ENCODE assay signal across 15 cellular contexts in genomic region chr9:132238992-132239391, GRCh38.
"Had no signal": no experiment of that assay in that cellular context is flagged by ENCODE, and none has a peak within 500 bp of the region (broad histone marks: within the 10 kb centered on the region; RNA-seq: fewer than 3 reads in every experiment).

No MANE protein-coding gene starts in this region.

- H3K27ac ChIP-seq: psoas muscle, sigmoid colon, suprapubic skin had no signal

- H3K36me3 ChIP-seq: sigmoid colon, suprapubic skin, upper lobe of left lung, WERI-Rb-1 had no signal

- H3K4me3 Mint-ChIP-seq: activated CD4-positive, alpha-beta T cell treated with anti-CD3 and anti-CD28 coated beads for 36 hours; activated CD8-positive, alpha-beta T cell treated with anti-CD3 and anti-CD28 coated beads for 36 hours; activated naive CD8-positive, alpha-beta T cell treated with anti-CD3 and anti-CD28 coated beads, Interleukin-2, amount 10 ng/mL, durations not matched to agents 7 days and 5 days had no signal

- H3K27ac Mint-ChIP-seq: activated CD4-positive, alpha-beta T cell treated with anti-CD3 and anti-CD28 coated beads for 36 hours; activated CD8-positive, alpha-beta T cell treated with anti-CD3 and anti-CD28 coated beads for 36 hours; activated naive CD8-positive, alpha-beta T cell treated with anti-CD3 and anti-CD28 coated beads, Interleukin-2, amount 10 ng/mL, durations not matched to agents 7 days and 5 days had no signal

- ATAC-seq: activated CD4-positive, alpha-beta T cell treated with anti-CD3 and anti-CD28 coated beads for 36 hours; activated CD8-positive, alpha-beta T cell treated with anti-CD3 and anti-CD28 coated beads for 36 hours; naive thymus-derived CD8-positive, alpha-beta T cell; psoas muscle; stimulated activated naive CD8-positive, alpha-beta T cell treated with anti-CD3 and anti-CD28 coated beads, Interleukin-15, Interleukin-2, amounts not matched to agents 100 U/mL and 50 U/mL, for 24 hours had no signal

- H3K4me3 ChIP-seq: psoas muscle, sigmoid colon, suprapubic skin, upper lobe of left lung had no signal

- H3K9me3 Mint-ChIP-seq: activated CD8-positive, alpha-beta T cell treated with anti-CD3 and anti-CD28 coated beads for 36 hours; activated naive CD8-positive, alpha-beta T cell treated with anti-CD3 and anti-CD28 coated beads, Interleukin-2, amount 10 ng/mL, durations not matched to agents 7 days and 5 days; naive thymus-derived CD8-positive, alpha-beta T cell had no signal

- H3K27me3 ChIP-seq: upper lobe of left lung had no signal

- H3K27me3 Mint-ChIP-seq: activated CD4-positive, alpha-beta T cell treated with anti-CD3 and anti-CD28 coated beads for 36 hours; activated CD8-positive, alpha-beta T cell treated with anti-CD3 and anti-CD28 coated beads for 36 hours; activated naive CD8-positive, alpha-beta T cell treated with anti-CD3 and anti-CD28 coated beads, Interleukin-2, amount 10 ng/mL, durations not matched to agents 7 days and 5 days; naive thymus-derived CD8-positive, alpha-beta T cell had no signal

- H3K9me3 ChIP-seq: psoas muscle, sigmoid colon, suprapubic skin, upper lobe of left lung had no signal

- DNase-seq: activated CD4-positive, alpha-beta T cell treated with anti-CD3 and anti-CD28 coated beads for 36 hours; activated CD8-positive, alpha-beta memory T cell treated with anti-CD3 and anti-CD28 coated beads, Interleukin-2, amount 50 U/mL, for 4 hours; activated CD8-positive, alpha-beta T cell treated with anti-CD3 and anti-CD28 coated beads for 36 hours; activated naive CD8-positive, alpha-beta T cell treated with anti-CD3 and anti-CD28 coated beads, Interleukin-2, amount 10 ng/mL, durations not matched to agents 7 days and 5 days; cerebellar nuclear complex; mammary epithelial cell; psoas muscle; sigmoid colon; stimulated activated CD4-positive, alpha-beta T cell treated with anti-CD3 and anti-CD28 coated beads, Interleukin-2, amount 100 ng/mL, for 48 hours; stimulated activated CD8-positive, alpha-beta memory T cell treated with anti-CD3 and anti-CD28 coated beads, Interleukin-4, amount 100 ng/mL, for 48 hours; stimulated activated naive CD8-positive, alpha-beta T cell treated with anti-CD3 and anti-CD28 coated beads, Interleukin-15, Interleukin-2, amounts not matched to agents 100 U/mL and 50 U/mL, for 24 hours; upper lobe of left lung; WERI-Rb-1 had no signal

- H3K4me1 ChIP-seq: psoas muscle had no signal

- H3K36me3 Mint-ChIP-seq: activated naive CD8-positive, alpha-beta T cell treated with anti-CD3 and anti-CD28 coated beads, Interleukin-2, amount 10 ng/mL, durations not matched to agents 7 days and 5 days; naive thymus-derived CD8-positive, alpha-beta T cell had no signal
